Comparison of ENCODE assay signal across 8 cellular contexts in the genomic region with DNA sequence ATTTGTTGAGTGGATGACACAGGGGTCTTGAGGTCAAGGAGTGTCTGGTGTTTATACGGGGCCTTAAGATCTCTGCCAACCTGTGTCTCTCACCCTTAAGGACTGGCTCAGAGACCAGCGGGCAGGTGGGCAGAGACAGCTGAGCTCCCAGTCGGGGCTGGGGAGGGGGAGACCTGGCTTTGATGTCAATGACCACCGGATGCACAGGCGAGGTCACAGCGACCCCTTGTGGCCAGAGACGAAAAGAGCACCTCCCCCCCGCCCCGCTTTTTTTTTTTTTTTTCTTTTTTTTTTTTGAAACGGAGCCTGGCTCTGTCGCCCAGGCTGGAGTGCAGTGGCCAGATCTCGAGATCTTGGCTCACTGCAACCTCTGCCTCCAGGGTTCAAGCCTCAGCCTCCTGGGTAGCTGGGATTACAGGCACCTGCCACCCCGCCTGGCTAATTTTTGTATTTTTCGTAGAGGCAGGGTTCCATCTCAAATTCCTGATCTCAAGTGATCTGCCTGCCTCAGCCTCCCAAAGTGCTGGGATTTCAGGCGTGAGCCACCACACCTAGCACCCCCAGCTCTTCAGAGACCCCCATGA. TPM values are rescaled to one million over a fixed set of nuclear protein-coding genes. Genes with fewer than 3 reads are reported as not detected.
DNase-seq lines count a peak whose midpoint lies in the region; ATAC-seq and TF ChIP-seq lines count a peak whose summit lies in the region.

No MANE protein-coding gene starts in this region.

- H3K4me3 ChIP-seq in HFF-Myc (replicated peaks; ENCODE audit: low read depth, low read length) = no peak overlapping the region
- no peak overlapping the region for H3K4me3 ChIP-seq in foreskin fibroblast (ENCODE audit: low read depth in 1 of 2, low read length in 2 of 2)

- DNase-seq in DMS53 (lab: John Stamatoyannopoulos, UW) = peak; percentile 70
- DNase-seq in HFF-Myc (ENCODE audit: extremely low read depth, low read depth) = no peak
- peak; percentile 51 for DNase-seq in activated CD4-positive, alpha-beta T cell treated with anti-CD3 and anti-CD28 coated beads for 48 hours
- DNase-seq in foreskin fibroblast = peak in 1 of 2 donors; percentile 30
- DNase-seq in stimulated activated CD4-positive, alpha-beta T cell treated with anti-CD3 and anti-CD28 coated beads, Interleukin-2, amount 100 ng/mL, for 48 hours = peak; percentile 30 to 43
- DNase-seq in omental fat pad (ENCODE audit: low spot score) = no peak
- no peak for DNase-seq in SIG-M5 (lab: John Stamatoyannopoulos, UW)

- ATAC-seq in omental fat pad (ENCODE audit: low FRiP score) (no peak), GM19467 (IDR thresholded peaks at IDR 0.05; ENCODE audit: unreplicated experiment) (no peak)

- TF ChIP-seq CTCF in HFF-Myc (IDR thresholded peaks at IDR 0.05; ENCODE audit: low read depth, low read length, missing control alignments) (peak; percentile 69), foreskin fibroblast (IDR thresholded peaks at IDR 0.05; ENCODE audit: low read depth, low read length) (peak; percentile 63), omental fat pad (IDR thresholded peaks at IDR 0.05) (no peak)

RNA-seq across cellular contexts. Expression of a gene that starts 12.1 kb away (rescaled TPM):
- not detected for total RNA-seq in omental fat pad

RNA-seq across cellular contexts. Expression of a gene that starts 13.4 kb away (rescaled TPM):
- total RNA-seq in omental fat pad = 10 to 100 TPM in 2 of 4 donors, 1 to 10 TPM in 2; 7.1 to 14.2 (median 9.5) TPM

RNA-seq across cellular contexts. Expression of a gene that starts 29.9 kb away (rescaled TPM):
- not detected for total RNA-seq in omental fat pad

RNA-seq across cellular contexts. Expression of a gene that starts 29.9 kb away (rescaled TPM):
- total RNA-seq in omental fat pad = 10 to 100 TPM in 3 of 4 donors, 1 to 10 TPM in 1; 3.5 to 25.0 (median 20.4) TPM

RNA-seq across cellular contexts. Expression of a gene that starts 47.3 kb away (rescaled TPM):
- total RNA-seq in omental fat pad = 10 to 100 TPM in 1 of 4 donors, 1 to 10 TPM in 3; 1.9 to 10.7 (median 6.3) TPM

Comparison
In these comparisons a context has a peak if more than half of its experiments do, and no peak if none do; other contexts are left out.
1. DNase-seq: peak in DMS53 (single experiment), activated CD4-positive, alpha-beta T cell treated with anti-CD3 and anti-CD28 coated beads for 48 hours (single experiment) and stimulated activated CD4-positive, alpha-beta T cell treated with anti-CD3 and anti-CD28 coated beads, Interleukin-2, amount 100 ng/mL, for 48 hours (2 of 2); none in HFF-Myc (single experiment), omental fat pad (single experiment) and SIG-M5 (single experiment).
2. CTCF ChIP-seq: peak in HFF-Myc (single experiment) and foreskin fibroblast (single experiment); none in omental fat pad (0 of 3).